Comparison of ENCODE assay signal across 1 cellular context in the genomic region with DNA sequence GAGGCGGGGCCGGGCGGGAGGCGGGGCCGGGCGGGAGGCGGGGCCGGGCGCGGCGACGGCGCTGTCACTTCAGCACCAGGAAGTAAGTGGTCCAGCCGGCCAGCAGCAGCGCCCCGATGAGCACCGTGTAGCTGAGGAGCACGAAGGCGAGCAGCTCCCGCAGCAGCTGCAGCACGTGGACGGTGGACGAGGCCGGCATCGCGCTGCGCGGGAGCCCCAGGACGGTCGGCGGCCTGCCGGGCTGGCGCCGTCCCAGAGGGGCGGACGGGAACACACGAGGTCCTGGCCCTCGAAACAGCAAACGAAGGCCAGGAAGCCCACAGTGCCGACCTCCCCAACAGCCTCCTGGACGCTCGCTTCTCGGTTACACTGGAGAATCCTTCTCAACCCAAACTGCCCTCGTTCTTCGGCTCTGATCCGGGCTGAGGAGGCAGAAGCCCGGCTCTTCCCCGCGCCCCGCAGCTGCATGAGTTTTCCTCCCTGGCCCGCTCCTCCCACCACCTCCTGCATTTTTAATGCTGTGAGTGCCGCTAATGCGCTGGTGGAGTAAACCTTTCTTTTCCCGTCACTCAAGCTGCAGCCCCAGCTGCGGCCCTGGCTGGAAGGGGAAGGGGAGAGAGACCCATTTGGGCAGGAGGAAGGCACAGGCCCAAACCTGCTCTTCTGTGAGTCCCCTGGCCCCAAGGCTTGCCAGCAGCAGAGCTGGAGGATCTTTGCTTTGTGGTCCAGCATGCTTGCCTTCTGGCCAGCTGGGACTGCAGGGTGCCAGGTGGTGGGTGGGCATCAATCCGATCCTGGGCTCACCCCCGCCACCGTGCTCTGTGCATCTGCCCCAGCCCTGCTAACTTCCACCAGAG.
A peak's percentile ranks its signal among the peaks of the same experiment; 100 is the strongest.
TF ChIP-seq lines count a peak whose summit lies in the region.

No MANE protein-coding gene starts in this region.

TF ChIP-seq in HepG2, 621 proteins besides CTCF, POLR2A, EP300 and RAD21 (continued from another document and continues in another):
- TF ChIP-seq ZNF318 (CRISPR knock-in tag; IDR thresholded peaks at IDR 0.05) (0 out of 2 replicates have a peak, but pooled peaks have one; percentile 45), IKZF4 (CRISPR knock-in tag; IDR thresholded peaks at IDR 0.05; ENCODE audit: borderline replicate concordance, low read depth, not compliant biosample characterization) (peak; percentile 95), BATF2 (CRISPR knock-in tag; IDR thresholded peaks at IDR 0.05) (peak; percentile 96), DNMT1 (CRISPR knock-in tag; IDR thresholded peaks at IDR 0.05) (0 out of 2 replicates have a peak, but pooled peaks have one; percentile 76), ZNF879 (CRISPR knock-in tag; IDR thresholded peaks at IDR 0.05) (peak; percentile 80), PRDM15 (CRISPR knock-in tag; IDR thresholded peaks at IDR 0.05) (peak; percentile 66), ZBTB1 (CRISPR knock-in tag; IDR thresholded peaks at IDR 0.05; ENCODE audit: borderline replicate concordance) (peak; percentile 73; the same call in 1 of the 2 replicates), ZNF329 (CRISPR knock-in tag; IDR thresholded peaks at IDR 0.05; ENCODE audit: low read depth) (peak; percentile 61; the same call in 1 of the 2 replicates), ZNF576 (CRISPR knock-in tag; IDR thresholded peaks at IDR 0.05) (no peak), CC2D1A (CRISPR knock-in tag; IDR thresholded peaks at IDR 0.05) (0 out of 2 replicates have a peak, but pooled peaks have one; percentile 58), HMG20B (CRISPR knock-in tag; conservative IDR thresholded peaks at IDR 0.05) (no peak), BCL6 (CRISPR knock-in tag; IDR thresholded peaks at IDR 0.05) (peak; percentile 39), ZNF761 (CRISPR knock-in tag; conservative IDR thresholded peaks at IDR 0.05) (peak; percentile 78; the same call in 1 of the 2 replicates), SP140L (CRISPR knock-in tag; IDR thresholded peaks at IDR 0.05; ENCODE audit: borderline replicate concordance) (peak; percentile 57; the same call in 1 of the 2 replicates), ZNF451 (CRISPR knock-in tag; IDR thresholded peaks at IDR 0.05) (peak; percentile 68; the same call in 1 of the 2 replicates), ZNF558 (CRISPR knock-in tag; IDR thresholded peaks at IDR 0.05; ENCODE audit: borderline replicate concordance) (peak; percentile 44; the same call in 1 of the 2 replicates), MLXIP (CRISPR knock-in tag; IDR thresholded peaks at IDR 0.05; ENCODE audit: borderline replicate concordance) (peak; percentile 84), SRY (CRISPR knock-in tag; IDR thresholded peaks at IDR 0.05) (peak; percentile 82; the same call in 1 of the 2 replicates), ZNF713 (CRISPR knock-in tag; IDR thresholded peaks at IDR 0.05) (0 out of 2 replicates have a peak, but pooled peaks have one; percentile 57)
- TF ChIP-seq, protein P1, sequence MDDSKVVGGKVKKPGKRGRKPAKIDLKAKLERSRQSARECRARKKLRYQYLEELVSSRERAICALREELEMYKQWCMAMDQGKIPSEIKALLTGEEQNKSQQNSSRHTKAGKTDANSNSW (CRISPR knock-in tag; IDR thresholded peaks at IDR 0.05; ENCODE audit: borderline replicate concordance), result peak; percentile 58; the same call in 1 of the 2 replicates
- TF ChIP-seq, protein P2, sequence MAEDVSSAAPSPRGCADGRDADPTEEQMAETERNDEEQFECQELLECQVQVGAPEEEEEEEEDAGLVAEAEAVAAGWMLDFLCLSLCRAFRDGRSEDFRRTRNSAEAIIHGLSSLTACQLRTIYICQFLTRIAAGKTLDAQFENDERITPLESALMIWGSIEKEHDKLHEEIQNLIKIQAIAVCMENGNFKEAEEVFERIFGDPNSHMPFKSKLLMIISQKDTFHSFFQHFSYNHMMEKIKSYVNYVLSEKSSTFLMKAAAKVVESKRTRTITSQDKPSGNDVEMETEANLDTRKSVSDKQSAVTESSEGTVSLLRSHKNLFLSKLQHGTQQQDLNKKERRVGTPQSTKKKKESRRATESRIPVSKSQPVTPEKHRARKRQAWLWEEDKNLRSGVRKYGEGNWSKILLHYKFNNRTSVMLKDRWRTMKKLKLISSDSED (CRISPR knock-in tag; IDR thresholded peaks at IDR 0.05), result 0 out of 2 replicates have a peak, but pooled peaks have one; percentile 71
- TF ChIP-seq, protein P3, sequence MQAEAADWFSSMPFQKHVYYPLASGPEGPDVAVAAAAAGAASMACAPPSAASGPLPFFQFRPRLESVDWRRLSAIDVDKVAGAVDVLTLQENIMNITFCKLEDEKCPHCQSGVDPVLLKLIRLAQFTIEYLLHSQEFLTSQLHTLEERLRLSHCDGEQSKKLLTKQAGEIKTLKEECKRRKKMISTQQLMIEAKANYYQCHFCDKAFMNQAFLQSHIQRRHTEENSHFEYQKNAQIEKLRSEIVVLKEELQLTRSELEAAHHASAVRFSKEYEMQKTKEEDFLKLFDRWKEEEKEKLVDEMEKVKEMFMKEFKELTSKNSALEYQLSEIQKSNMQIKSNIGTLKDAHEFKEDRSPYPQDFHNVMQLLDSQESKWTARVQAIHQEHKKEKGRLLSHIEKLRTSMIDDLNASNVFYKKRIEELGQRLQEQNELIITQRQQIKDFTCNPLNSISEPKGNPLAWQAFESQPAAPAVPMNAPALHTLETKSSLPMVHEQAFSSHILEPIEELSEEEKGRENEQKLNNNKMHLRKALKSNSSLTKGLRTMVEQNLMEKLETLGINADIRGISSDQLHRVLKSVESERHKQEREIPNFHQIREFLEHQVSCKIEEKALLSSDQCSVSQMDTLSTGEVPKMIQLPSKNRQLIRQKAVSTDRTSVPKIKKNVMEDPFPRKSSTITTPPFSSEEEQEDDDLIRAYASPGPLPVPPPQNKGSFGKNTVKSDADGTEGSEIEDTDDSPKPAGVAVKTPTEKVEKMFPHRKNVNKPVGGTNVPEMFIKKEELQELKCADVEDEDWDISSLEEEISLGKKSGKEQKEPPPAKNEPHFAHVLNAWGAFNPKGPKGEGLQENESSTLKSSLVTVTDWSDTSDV (CRISPR knock-in tag; IDR thresholded peaks at IDR 0.05), result peak; percentile 86; the same call in 1 of the 2 replicates
